9 cellular contexts compared by ENCODE assay signal in genomic region chr20:49768204-49769124, GRCh38. TPM values are rescaled to one million over a fixed set of nuclear protein-coding genes. Genes with fewer than 3 reads are reported as not detected.
DNase-seq lines count a peak whose midpoint lies in the region; ATAC-seq, FAIRE-seq and TF ChIP-seq lines count a peak whose summit lies in the region.
"Had no signal": no experiment of that assay in that cellular context is flagged by ENCODE, and none has a peak within 500 bp of the region (broad histone marks: within the 10 kb centered on the region; RNA-seq: fewer than 3 reads in every experiment).

No MANE protein-coding gene starts in this region.

- H3K4me2 ChIP-seq in A549 = peak overlapping the region; percentile 71

- no peak overlapping the region for H3K9ac ChIP-seq in muscle layer of colon (ENCODE audit: low read length)

- DNase-seq in A549 (ENCODE audit: low read depth in 1 of 2, low spot score in 1 of 2) = peak; percentile 66 to 98
- peak; percentile 79 for DNase-seq in HCEC 1CT
- peak; percentile 13 for DNase-seq in SHP77 treated with DMSO at 0.1 percent for 48 hours (lab: John Stamatoyannopoulos, UW)
- DNase-seq in endothelial cell (ENCODE audit: low spot score) = no peak
- no peak for DNase-seq in activated CD4-positive, alpha-beta T cell treated with anti-CD3 and anti-CD28 coated beads, Interleukin-2, amount 50 U/mL, for 4 hours

- H3K36me3 Mint-ChIP-seq in endothelial cell (ENCODE audit: low read depth, unreplicated experiment) = no peaks in the 10 kb centered on the region

- FAIRE-seq in A549 (lab: Jason Lieb, UNC) = peak; percentile 13

- peak; percentile 95 to 99 for TF ChIP-seq EP300 in A549 (IDR thresholded peaks at IDR 0.05)

- peak; percentile 26 to 66; a peak in 4 of 5 replicates for TF ChIP-seq RAD21 in A549 (conservative IDR thresholded peaks at IDR 0.05 in 1 of 2, IDR thresholded peaks at IDR 0.05 in 1 of 2)

- no peak overlapping the region for H3K4me3 Mint-ChIP-seq in endothelial cell (ENCODE audit: unreplicated experiment)

- peak overlapping the region; percentile 68 for H3K27ac Mint-ChIP-seq in endothelial cell (ENCODE audit: unreplicated experiment)

- H3K36me3 ChIP-seq in muscle layer of colon (ENCODE audit: insufficient read depth, low read length) = no peaks in the 10 kb centered on the region
- H3K36me3 ChIP-seq: ascending aorta had no signal

- peaks cover 4% of the 10 kb centered on the region for H3K9me3 Mint-ChIP-seq in endothelial cell (ENCODE audit: unreplicated experiment)

- no peak overlapping the region for H3K4me3 ChIP-seq in A549
- H3K4me3 ChIP-seq in muscle layer of colon (ENCODE audit: low read depth in 1 of 2, low read length in 2 of 2) = no peak overlapping the region
- H3K4me3 ChIP-seq: ascending aorta had no signal

- TF ChIP-seq CTCF in A549 (IDR thresholded peaks at IDR 0.05) = no peak
- TF ChIP-seq CTCF in endothelial cell (IDR thresholded peaks at IDR 0.05; ENCODE audit: unreplicated experiment) = no peak

- POLR2A ChIA-PET in A549 (lab: Yijun Ruan, JAX) = interaction anchor here (0.5 to 1.6 kb wide), 4 partner anchors 22 to 95 kb away, joined by 3 to 16 read pairs (median 4); partner anchors contain the start of gene SLC9A8

- no peaks in the 10 kb centered on the region for H3K27me3 ChIP-seq in muscle layer of colon (ENCODE audit: control insufficient read depth in 1 of 2, insufficient read depth in 2 of 2, low read length in 2 of 2)
- H3K27me3 ChIP-seq: ascending aorta had no signal

- no peaks in the 10 kb centered on the region for H3K9me3 ChIP-seq in A549
- no peaks in the 10 kb centered on the region for H3K9me3 ChIP-seq in muscle layer of colon (ENCODE audit: low read length)
- H3K9me3 ChIP-seq: ascending aorta had no signal

- ATAC-seq in A549 (peak; percentile 82), GM18909 (IDR thresholded peaks at IDR 0.05; ENCODE audit: poor library complexity, unreplicated experiment) (no peak), HG03342 (IDR thresholded peaks at IDR 0.05; ENCODE audit: unreplicated experiment) (no peak)

- H3K4me1 ChIP-seq in A549 = peaks cover 82% of the 10 kb centered on the region
- H3K4me1 ChIP-seq in muscle layer of colon (ENCODE audit: insufficient read depth, low read length) = peaks cover 21% of the 10 kb centered on the region

- TF ChIP-seq POLR2A in A549 (IDR thresholded peaks at IDR 0.05; ENCODE audit: low read length) = no peak

- CTCF ChIA-PET in A549 (lab: Yijun Ruan, JAX) = no interaction called here

- H3K4me1 Mint-ChIP-seq in endothelial cell (ENCODE audit: unreplicated experiment) = peaks cover 21% of the 10 kb centered on the region

- WGBS in A549 (ENCODE audit: missing lambda C conversion rate) = 7% methylated on average over 8 of the region's 8 CpGs

- H3K27ac ChIP-seq in A549 (peak overlapping the region; percentile 94), muscle layer of colon (ENCODE audit: low read depth, low read length) (peak overlapping the region; percentile 10)

- H3K27me3 Mint-ChIP-seq in endothelial cell (ENCODE audit: unreplicated experiment) = peaks cover 3% of the 10 kb centered on the region

TF ChIP-seq in A549, 52 proteins besides CTCF, POLR2A, EP300 and RAD21:
- TF ChIP-seq HES2 (IDR thresholded peaks at IDR 0.05) (peak; percentile 99), RARB (CRISPR knock-in tag; IDR thresholded peaks at IDR 0.05) (peak; percentile 96), JUNB (IDR thresholded peaks at IDR 0.05) (peak; percentile 88), CEBPB (IDR thresholded peaks at IDR 0.05) (peak; percentile 100), EHF (CRISPR knock-in tag; IDR thresholded peaks at IDR 0.05) (no peak), HOXB5 (CRISPR knock-in tag; IDR thresholded peaks at IDR 0.05) (0 out of 2 replicates have a peak, but pooled peaks have one; percentile 24), ZFP36 (IDR thresholded peaks at IDR 0.05; ENCODE audit: borderline replicate concordance, partially characterized antibody) (peak; percentile 23), FOSL2 (IDR thresholded peaks at IDR 0.05) (peak; percentile 35; the same call in 1 of the 2 replicates), FOSL2 (CRISPR knock-in tag; IDR thresholded peaks at IDR 0.05) (peak; percentile 75), HOXB13 (CRISPR knock-in tag; IDR thresholded peaks at IDR 0.05; ENCODE audit: low read depth) (peak; percentile 30; the same call in 1 of the 2 replicates), ZC3H11A (IDR thresholded peaks at IDR 0.05) (no peak), SMC3 (IDR thresholded peaks at IDR 0.05) (peak; percentile 75), PBX3 (IDR thresholded peaks at IDR 0.05) (0 out of 2 replicates have a peak, but pooled peaks have one; percentile 70), GATA3 (IDR thresholded peaks at IDR 0.05; ENCODE audit: borderline replicate concordance) (peak; percentile 96), MAX (IDR thresholded peaks at IDR 0.05) (peak; percentile 75), MYC (IDR thresholded peaks at IDR 0.05; ENCODE audit: borderline replicate concordance, low read length) (peak; percentile 69), ESRRA (IDR thresholded peaks at IDR 0.05; ENCODE audit: borderline replicate concordance, low read length) (peak; percentile 50; the same call in 1 of the 2 replicates), NR3C1 (IDR thresholded peaks at IDR 0.05) (no peak), BCL3 (IDR thresholded peaks at IDR 0.05) (peak; percentile 99), JUN (IDR thresholded peaks at IDR 0.05) (peak; percentile 96 to 99), MAZ (IDR thresholded peaks at IDR 0.05; ENCODE audit: borderline replicate concordance, low read depth, low read length) (no peak)

RNA-seq across cellular contexts. Expression of gene SLC9A8, which starts 44.2 kb away (rescaled TPM):
- polyA plus RNA-seq in A549 (2011; rRNA removed) (5.0 and 7.4 TPM in 2 replicates), A549 (2017; fragmentation: RNase III; extraction: RNeasy Plus Mini Kit Qiagen cat#74134 plus additional on column Dnase treatment) (7.9 to 9.5 TPM (median 7.9 TPM) in 3 replicates)
- polyA plus RNA-seq in A549 (2012; cell fraction: cytosol; rRNA removed) = 3.1 and 4.3 TPM in 2 replicates
- 18.0 and 20.7 TPM in 2 replicates for polyA plus RNA-seq in A549 (2012; cell fraction: nucleus; rRNA removed)
- polyA minus RNA-seq in A549 (2011; rRNA and poly(A)+ RNA removed) = 10.9 and 20.7 TPM in 2 replicates
- total RNA-seq in endothelial cell (ENCODE audit: unreplicated experiment) = 10.5 TPM

RNA-seq across cellular contexts. Expression of gene B4GALT5, which starts 54.8 kb away (rescaled TPM):
- polyA plus RNA-seq in A549 (2011; rRNA removed) = 82.8 and 88.7 TPM in 2 replicates
- polyA plus RNA-seq in A549 (2012; cell fraction: cytosol; rRNA removed) = 39.0 and 48.5 TPM in 2 replicates
- 23.2 and 34.8 TPM in 2 replicates for polyA plus RNA-seq in A549 (2012; cell fraction: nucleus; rRNA removed)
- 68.1 to 84.0 TPM (median 81.5 TPM) in 3 replicates for polyA plus RNA-seq in A549 (2017; fragmentation: RNase III; extraction: RNeasy Plus Mini Kit Qiagen cat#74134 plus additional on column Dnase treatment)
- 66.0 and 68.4 TPM in 2 replicates for polyA minus RNA-seq in A549 (2011; rRNA and poly(A)+ RNA removed)
- total RNA-seq in endothelial cell (ENCODE audit: unreplicated experiment) = 115 TPM

Comparison
In these comparisons a context has a peak if more than half of its experiments do, and no peak if none do; other contexts are left out.
1. ATAC-seq: peak in A549 (2 of 2); none in GM18909 (single experiment) and HG03342 (single experiment).
2. DNase-seq: peak in A549 (2 of 2), HCEC 1CT (single experiment) and SHP77 treated with DMSO at 0.1 percent for 48 hours (single experiment); none in endothelial cell (single experiment) and activated CD4-positive, alpha-beta T cell treated with anti-CD3 and anti-CD28 coated beads, Interleukin-2, amount 50 U/mL, for 4 hours (0 of 2).